ENCODE assay signal across 17 cellular contexts in genomic region chr1:147717706-147718097, GRCh38. TPM values are rescaled to one million over a fixed set of nuclear protein-coding genes. Genes with fewer than 3 reads are reported as not detected.
DNase-seq lines count a peak whose midpoint lies in the region; ATAC-seq, FAIRE-seq and TF ChIP-seq lines count a peak whose summit lies in the region.
"Had no signal": no experiment of that assay in that cellular context is flagged by ENCODE, and none has a peak within 500 bp of the region (broad histone marks: within the 10 kb centered on the region; RNA-seq: fewer than 3 reads in every experiment).

No MANE protein-coding gene starts in this region.

- peaks cover 9% of the 10 kb centered on the region for H3K4me1 Mint-ChIP-seq in endothelial cell (ENCODE audit: unreplicated experiment)

- no peak for FAIRE-seq in HepG2 (lab: Jason Lieb, UNC)

- H3K4me3 Mint-ChIP-seq in endothelial cell (ENCODE audit: unreplicated experiment): no peak overlapping the region
- H3K4me3 Mint-ChIP-seq: natural killer cell treated with Interleukin-12 subunit alpha and Interleukin-12 subunit beta and Interleukin-15 and Interleukin-18, amount 100 ng/mL, for 72 hours had no signal

- no peak overlapping the region; the same call in 1 of the 2 replicates for H3K4me2 ChIP-seq in HepG2 (ENCODE audit: low read depth, low read length)

- TF ChIP-seq EP300 in HepG2 (IDR thresholded peaks at IDR 0.05; ENCODE audit: low read depth in 2 of 2, low read length in 2 of 2) (no peak), HepG2 (CRISPR knock-in tag; IDR thresholded peaks at IDR 0.05; ENCODE audit: borderline replicate concordance) (no peak)

- H3K4me1 ChIP-seq in HepG2 (ENCODE audit: insufficient read depth, low read length): peaks cover 38% of the 10 kb centered on the region
- H3K4me1 ChIP-seq in right lobe of liver: peaks cover 0 to 4% (median 0%) of the 10 kb centered on the region in 4 donors
- no peaks in the 10 kb centered on the region for H3K4me1 ChIP-seq in left lung

- 66% methylated on average over 4 of the region's 4 CpGs for WGBS in HepG2 (ENCODE audit: low lambda C conversion rate)
- 80% methylated on average over 1 of the region's 4 CpGs for WGBS in right lobe of liver (ENCODE audit: insufficient coverage, low coverage, low lambda C conversion rate, missing lambda C conversion rate)

- BruUV-seq in HepG2 (replicated peaks; lab: Mats Ljungman, UMichigan): no TSS peak

- no peaks in the 10 kb centered on the region for H3K27me3 Mint-ChIP-seq in endothelial cell (ENCODE audit: unreplicated experiment)

- H3K79me2 ChIP-seq in HepG2 (ENCODE audit: insufficient read depth, low read length): no peaks in the 10 kb centered on the region

- H3K9me3 ChIP-seq in HepG2 (ENCODE audit: low read length) (no peaks in the 10 kb centered on the region), right lobe of liver (no peaks in the 10 kb centered on the region), left lung (no peaks in the 10 kb centered on the region)
- H3K9me3 ChIP-seq: thoracic aorta had no signal

- POLR2A ChIA-PET in HepG2 (lab: Yijun Ruan, JAX): interaction anchor here (1.4 kb wide), 1 partner anchor 47 kb away, joined by 5 read pairs; the partner anchor contains the start of gene ACP6

- DNase-seq in HepG2 (ENCODE audit: low spot score): no peak
- no peak for DNase-seq in right lobe of liver
- peak; percentile 46 for DNase-seq in UCSD-AML1 (lab: John Stamatoyannopoulos, UW; ENCODE audit: unreplicated experiment)
- no peak for DNase-seq in left lung
- no peak for DNase-seq in NCI-H1105 treated with DMSO at 0.1 percent for 48 hours (lab: John Stamatoyannopoulos, UW)
- no peak for DNase-seq in endothelial cell (ENCODE audit: low spot score)
- DNase-seq in NCI-H2171 (lab: John Stamatoyannopoulos, UW): no peak
- DNase-seq: amygdala; hypothalamus; MV-4-11; stimulated activated CD4-positive, alpha-beta T cell treated with anti-CD3 and anti-CD28 coated beads, Interleukin-2, amount 100 ng/mL, for 24 hours had no signal

- no peaks in the 10 kb centered on the region for H3K9me3 Mint-ChIP-seq in endothelial cell (ENCODE audit: unreplicated experiment)
- H3K9me3 Mint-ChIP-seq: natural killer cell treated with Interleukin-12 subunit alpha and Interleukin-12 subunit beta and Interleukin-15 and Interleukin-18, amount 100 ng/mL, for 72 hours had no signal

- H3K27ac ChIP-seq in HepG2 (ENCODE audit: extremely low read length, insufficient read depth, low read length) (no peak overlapping the region), right lobe of liver (no peak overlapping the region), left lung (no peak overlapping the region)
- H3K27ac ChIP-seq: thoracic aorta had no signal

- CTCF ChIA-PET in HepG2 (lab: Yijun Ruan, JAX; ENCODE audit: low intra/inter-chr PET ratio, low total read pairs): no interaction called here

- H3K36me3 ChIP-seq in HepG2 (replicated peaks in 1 of 2; ENCODE audit: control insufficient read depth in 1 of 2, insufficient read depth in 2 of 2, low read length in 2 of 2): no peaks in the 10 kb centered on the region
- no peaks in the 10 kb centered on the region for H3K36me3 ChIP-seq in right lobe of liver
- no peaks in the 10 kb centered on the region for H3K36me3 ChIP-seq in left lung
- H3K36me3 ChIP-seq: thoracic aorta had no signal

- H3K27ac Mint-ChIP-seq in endothelial cell (ENCODE audit: unreplicated experiment): no peak overlapping the region
- H3K27ac Mint-ChIP-seq: activated T-helper 2 cell treated with anti-CD3 and anti-CD28 coated beads, Interferon-gamma antibody, Interleukin-2, Interleukin-4, amounts not matched to agents 10 μg/mL and 5 μg/mL and 100 μg/mL, durations not matched to agents 14 hours and 24 hours and 36 hours; natural killer cell treated with Interleukin-12 subunit alpha and Interleukin-12 subunit beta and Interleukin-15 and Interleukin-18, amount 100 ng/mL, for 72 hours had no signal

- peaks cover 0 to 11% of the 10 kb centered on the region in 2 experiments; a peak in 1 of 5 replicates for H3K27me3 ChIP-seq in HepG2 (ENCODE audit: control insufficient read depth in 1 of 2, insufficient read depth in 2 of 2, low read length in 2 of 2)
- no peaks in the 10 kb centered on the region for H3K27me3 ChIP-seq in right lobe of liver
- H3K27me3 ChIP-seq in left lung: no peaks in the 10 kb centered on the region

- intact Hi-C loops in HepG2 (cut with micrococcal nuclease; ENCODE audit: unreplicated experiment) (no loop called here), right lobe of liver (cut with DNase I) (no loop called here), left lung (cut with DNase I) (no loop called here)

- TF ChIP-seq RAD21 in HepG2 (CRISPR knock-in tag; IDR thresholded peaks at IDR 0.05): no peak

- peaks cover 13% of the 10 kb centered on the region for H3K36me3 Mint-ChIP-seq in endothelial cell (ENCODE audit: low read depth, unreplicated experiment)
- H3K36me3 Mint-ChIP-seq: natural killer cell treated with Interleukin-12 subunit alpha and Interleukin-12 subunit beta and Interleukin-15 and Interleukin-18, amount 100 ng/mL, for 72 hours had no signal

- ATAC-seq in HepG2 (peak; percentile 20), right lobe of liver (no peak), left lung (peak; percentile 26), HG03095 (IDR thresholded peaks at IDR 0.05; ENCODE audit: unreplicated experiment) (no peak)
- ATAC-seq: left lobe of liver; natural killer cell treated with Interleukin-12 subunit alpha and Interleukin-12 subunit beta and Interleukin-15 and Interleukin-18, amount 100 ng/mL, for 72 hours had no signal

- in situ Hi-C loops in HepG2 (cut with HindIII; ENCODE audit: extremely low pct_ligation_motif_present, low pct_unique_long_range_greater_than_20kb): no loop called here

- H3K4me3 ChIP-seq in HepG2 (replicated peaks in 1 of 3; ENCODE audit: insufficient read depth in 1 of 3, low read depth in 2 of 3, low read length in 3 of 3): no peak overlapping the region
- no peak overlapping the region for H3K4me3 ChIP-seq in right lobe of liver
- H3K4me3 ChIP-seq in left lung: no peak overlapping the region
- H3K4me3 ChIP-seq: thoracic aorta had no signal

- TF ChIP-seq CTCF in HepG2 (CRISPR knock-in tag; IDR thresholded peaks at IDR 0.05) (no peak), right lobe of liver (IDR thresholded peaks at IDR 0.05) (no peak), left lung (IDR thresholded peaks at IDR 0.05) (no peak), endothelial cell (IDR thresholded peaks at IDR 0.05; ENCODE audit: unreplicated experiment) (no peak)

- no peak for TF ChIP-seq POLR2A in HepG2 (IDR thresholded peaks at IDR 0.05; ENCODE audit: insufficient read depth in 1 of 2, low read depth in 2 of 2, low read length in 2 of 2)
- TF ChIP-seq POLR2A in right lobe of liver (IDR thresholded peaks at IDR 0.05): no peak

- no peaks in the 10 kb centered on the region for H4K20me1 ChIP-seq in HepG2 (ENCODE audit: insufficient read depth, low read length)

- H3K9ac ChIP-seq in HepG2 (ENCODE audit: insufficient read depth, low read depth, low read length): no peak overlapping the region

- H2AFZ ChIP-seq in HepG2 (ENCODE audit: low read length): no peak overlapping the region

RNA-seq across cellular contexts. Expression of gene GJA5, which starts 42.7 kb away (rescaled TPM):
- not detected in 2 replicates for total RNA-seq in HepG2 (2016; rRNA removed; fragmentation: Illumina TruSeq; extraction: Trizol)
- not detected in 2 replicates for total RNA-seq in HepG2 (2016; cell fraction: cytosol; rRNA removed; fragmentation: Illumina TruSeq; extraction: Trizol; ENCODE audit: low read depth)
- not detected in 2 replicates for total RNA-seq in HepG2 (2016; cell fraction: insoluble cytoplasmic fraction; rRNA removed; fragmentation: Illumina TruSeq; extraction: Trizol)
- not detected in 2 replicates for total RNA-seq in HepG2 (2016; cell fraction: membrane; rRNA removed; fragmentation: Illumina TruSeq; extraction: Trizol)
- not detected in 2 replicates for total RNA-seq in HepG2 (2016; cell fraction: nucleus; rRNA removed; fragmentation: Illumina TruSeq; extraction: Trizol)
- polyA plus RNA-seq in HepG2 (2011; rRNA removed): not detected in 2 replicates
- polyA plus RNA-seq in HepG2 (2011; cell fraction: cytosol; rRNA removed): not detected in 2 replicates
- not detected in 2 replicates for polyA plus RNA-seq in HepG2 (2011; cell fraction: nucleus; rRNA removed)
- not detected in 2 replicates for polyA plus RNA-seq in HepG2 (2012)
- polyA plus RNA-seq in HepG2 (2016; cell fraction: cytosol; fragmentation: Illumina TruSeq; extraction: Trizol; ENCODE audit: low read depth): not detected in 2 replicates
- not detected in 2 replicates for polyA plus RNA-seq in HepG2 (2016; cell fraction: insoluble cytoplasmic fraction; fragmentation: Illumina TruSeq; extraction: Trizol; ENCODE audit: low read depth)
- not detected in 2 replicates for polyA plus RNA-seq in HepG2 (2016; cell fraction: membrane; fragmentation: Illumina TruSeq; extraction: Trizol; ENCODE audit: low read depth)
- polyA plus RNA-seq in HepG2 (2016; cell fraction: nucleus; fragmentation: Illumina TruSeq; extraction: Trizol; ENCODE audit: insufficient read depth, low read depth): not detected in 2 replicates
- 0.94 TPM in 1 of 2 replicates, not detected in the other for polyA minus RNA-seq in HepG2 (2011; rRNA and poly(A)+ RNA removed; ENCODE audit: low replicate concordance)
- polyA minus RNA-seq in HepG2 (2011; cell fraction: cytosol; rRNA and poly(A)+ RNA removed): not detected in 2 replicates
- polyA minus RNA-seq in HepG2 (2011; cell fraction: nucleus; rRNA and poly(A)+ RNA removed): not detected in 2 replicates
- total RNA-seq in right lobe of liver: 1 to 10 TPM in 1 of 6 experiments, under 1 TPM in 5; 0.12 to 1.2 (median 0.56) TPM
- 100 to 1,000 TPM in 1 of 2 donors, 10 to 100 TPM in 1; 68.2 to 109 TPM for total RNA-seq in left lung
- total RNA-seq in endothelial cell (ENCODE audit: unreplicated experiment): 189 TPM
- total RNA-seq: activated T-helper 2 cell treated with anti-CD3 and anti-CD28 coated beads, Interferon-gamma antibody, Interleukin-2, Interleukin-4, amounts not matched to agents 10 μg/mL and 5 μg/mL and 100 μg/mL, durations not matched to agents 14 hours and 24 hours and 36 hours; HT1080; natural killer cell treated with Interleukin-12 subunit alpha and Interleukin-12 subunit beta and Interleukin-15 and Interleukin-18, amount 100 ng/mL, for 72 hours had no signal

RNA-seq across cellular contexts. Expression of gene ACP6, which starts 47.4 kb away (rescaled TPM):
- total RNA-seq in HepG2 (2016; rRNA removed; fragmentation: Illumina TruSeq; extraction: Trizol): 17.7 and 18.1 TPM in 2 replicates
- total RNA-seq in HepG2 (2016; cell fraction: cytosol; rRNA removed; fragmentation: Illumina TruSeq; extraction: Trizol; ENCODE audit: low read depth): 9.9 and 12.2 TPM in 2 replicates
- 21.9 and 22.7 TPM in 2 replicates for total RNA-seq in HepG2 (2016; cell fraction: insoluble cytoplasmic fraction; rRNA removed; fragmentation: Illumina TruSeq; extraction: Trizol)
- 14.1 and 17.2 TPM in 2 replicates for total RNA-seq in HepG2 (2016; cell fraction: membrane; rRNA removed; fragmentation: Illumina TruSeq; extraction: Trizol)
- total RNA-seq in HepG2 (2016; cell fraction: nucleus; rRNA removed; fragmentation: Illumina TruSeq; extraction: Trizol): 18.7 and 19.6 TPM in 2 replicates
- polyA plus RNA-seq in HepG2 (2011; rRNA removed): 33.7 and 34.1 TPM in 2 replicates
- 11.9 and 17.2 TPM in 2 replicates for polyA plus RNA-seq in HepG2 (2011; cell fraction: cytosol; rRNA removed)
- 75.7 and 80.3 TPM in 2 replicates for polyA plus RNA-seq in HepG2 (2011; cell fraction: nucleus; rRNA removed)
- polyA plus RNA-seq in HepG2 (2012): 23.3 and 33.1 TPM in 2 replicates
- 8.6 and 11.3 TPM in 2 replicates for polyA plus RNA-seq in HepG2 (2016; cell fraction: cytosol; fragmentation: Illumina TruSeq; extraction: Trizol; ENCODE audit: low read depth)
- 24.4 and 27.9 TPM in 2 replicates for polyA plus RNA-seq in HepG2 (2016; cell fraction: insoluble cytoplasmic fraction; fragmentation: Illumina TruSeq; extraction: Trizol; ENCODE audit: low read depth)
- polyA plus RNA-seq in HepG2 (2016; cell fraction: membrane; fragmentation: Illumina TruSeq; extraction: Trizol; ENCODE audit: low read depth): 14.1 and 17.3 TPM in 2 replicates
- polyA plus RNA-seq in HepG2 (2016; cell fraction: nucleus; fragmentation: Illumina TruSeq; extraction: Trizol; ENCODE audit: insufficient read depth, low read depth): 43.4 and 47.0 TPM in 2 replicates
- polyA minus RNA-seq in HepG2 (2011; rRNA and poly(A)+ RNA removed; ENCODE audit: low replicate concordance): 16.0 and 26.3 TPM in 2 replicates
- polyA minus RNA-seq in HepG2 (2011; cell fraction: cytosol; rRNA and poly(A)+ RNA removed): 7.3 and 10.7 TPM in 2 replicates
- 43.9 and 53.2 TPM in 2 replicates for polyA minus RNA-seq in HepG2 (2011; cell fraction: nucleus; rRNA and poly(A)+ RNA removed)
- total RNA-seq in right lobe of liver: 10 to 100 TPM in 4 of 6 experiments, 1 to 10 TPM in 2; 6.8 to 17.7 (median 11.9) TPM
- 10 to 100 TPM; 14.1 to 15.3 TPM for total RNA-seq in left lung
- 19.2 TPM for total RNA-seq in endothelial cell (ENCODE audit: unreplicated experiment)

Comparison
In these comparisons a context has a peak if more than half of its experiments do, and no peak if none do; other contexts are left out.
1. ATAC-seq: peak in HepG2 (single experiment) and left lung (single experiment); none in right lobe of liver (0 of 4) and HG03095 (single experiment).
2. RNA of gene GJA5, which starts 42.7 kb away (total RNA-seq): 189 TPM in endothelial cell (single experiment) and 68.2 to 109 TPM in left lung; 0.12 to 1.2 TPM in right lobe of liver and not detected in HepG2; every median in the first group is over 10 times any median in the second.